In the genomic region with DNA sequence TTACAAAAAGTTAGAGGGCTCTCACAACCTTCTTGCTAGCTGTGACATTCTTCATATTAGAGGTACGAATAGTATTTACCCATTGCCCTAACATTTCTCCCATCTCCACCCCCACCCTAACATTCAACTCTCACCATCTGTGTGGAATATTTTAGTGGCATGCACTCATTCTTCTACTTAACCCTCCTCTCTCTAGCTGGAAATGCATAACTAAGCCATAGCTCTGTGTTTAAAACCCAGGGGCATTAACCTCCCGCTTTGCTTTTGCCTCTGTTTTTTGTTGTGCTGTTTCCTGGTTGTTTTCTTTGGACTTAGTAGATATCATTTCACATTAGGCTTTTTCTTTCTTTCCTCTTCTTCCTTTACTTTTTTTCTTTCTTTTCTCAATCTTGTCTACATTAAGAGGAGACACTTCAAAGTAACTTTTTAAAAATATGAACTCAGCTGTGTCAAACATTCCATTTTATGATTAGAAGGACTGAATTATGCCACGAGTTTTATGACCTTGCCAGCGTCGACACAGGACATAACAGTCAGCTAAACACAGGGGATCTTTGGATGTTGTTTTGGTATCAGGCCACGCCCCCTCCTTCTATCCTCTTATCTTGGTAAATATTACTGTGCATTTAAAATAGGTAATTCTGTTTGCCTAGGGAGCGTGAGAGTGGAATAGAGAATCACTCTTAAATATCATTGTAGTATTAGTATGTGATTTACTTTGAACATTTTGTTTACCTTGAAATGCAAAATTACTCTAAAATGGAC, we compare ENCODE assay signal across 10 cellular contexts.
DNase-seq lines count a peak whose midpoint lies in the region; ATAC-seq and TF ChIP-seq lines count a peak whose summit lies in the region.
"Had no signal": no experiment of that assay in that cellular context is flagged by ENCODE, and none has a peak within 500 bp of the region (broad histone marks: within the 10 kb centered on the region; RNA-seq: fewer than 3 reads in every experiment).

No MANE protein-coding gene starts in this region.

- DNase-seq in NCI-H146 (lab: John Stamatoyannopoulos, UW) (peak; percentile 61), chondrocyte (ENCODE audit: low spot score) (no peak), SJCRH30 (no peak)
- DNase-seq in effector CD4-positive, alpha-beta T cell: no peak
- DNase-seq: activated CD8-positive, alpha-beta memory T cell treated with anti-CD3 and anti-CD28 coated beads, Interleukin-2, amount 10 ng/mL, durations not matched to agents 7 days and 5 days; C1 segment of cervical spinal cord had no signal

- H2AFZ ChIP-seq in ACC112 (ENCODE audit: low read length, unreplicated experiment): peak overlapping the region; percentile 71

- H3K4me1 ChIP-seq in ACC112 (ENCODE audit: control insufficient read depth, insufficient read depth, low read length, unreplicated experiment) (peaks cover 29% of the 10 kb centered on the region), mucosa of stomach (ENCODE audit: control insufficient read depth, insufficient read depth, low read length) (peaks cover 14% of the 10 kb centered on the region), SJCRH30 (peaks cover 3% of the 10 kb centered on the region; the same call in 1 of the 2 replicates)

- H3K27ac Mint-ChIP-seq in chondrocyte (ENCODE audit: unreplicated experiment): peak overlapping the region; percentile 87
- H3K27ac Mint-ChIP-seq: activated CD8-positive, alpha-beta memory T cell treated with anti-CD3 and anti-CD28 coated beads, Interleukin-2, amount 10 ng/mL, durations not matched to agents 7 days and 5 days had no signal

- no peaks in the 10 kb centered on the region for H3K9me3 ChIP-seq in mucosa of stomach (ENCODE audit: control insufficient read depth, low read length)
- no peaks in the 10 kb centered on the region for H3K9me3 ChIP-seq in SJCRH30 (replicated peaks)

- TF ChIP-seq CTCF in chondrocyte (IDR thresholded peaks at IDR 0.05): no peak

- H3K4me3 Mint-ChIP-seq in chondrocyte (ENCODE audit: unreplicated experiment): peak overlapping the region; percentile 38
- H3K4me3 Mint-ChIP-seq: activated CD8-positive, alpha-beta memory T cell treated with anti-CD3 and anti-CD28 coated beads, Interleukin-2, amount 10 ng/mL, durations not matched to agents 7 days and 5 days had no signal

- H3K9ac ChIP-seq in mucosa of stomach (ENCODE audit: low read length): peak overlapping the region; percentile 12

- H3K4me3 ChIP-seq in ACC112 (ENCODE audit: low read depth, low read length) (peak overlapping the region; percentile 71), mucosa of stomach (ENCODE audit: low read length) (no peak overlapping the region), SJCRH30 (no peak overlapping the region)

- no peaks in the 10 kb centered on the region for H3K36me3 Mint-ChIP-seq in chondrocyte (ENCODE audit: low read depth)
- H3K36me3 Mint-ChIP-seq: activated CD8-positive, alpha-beta memory T cell treated with anti-CD3 and anti-CD28 coated beads, Interleukin-2, amount 10 ng/mL, durations not matched to agents 7 days and 5 days had no signal

- H3K36me3 ChIP-seq in ACC112 (ENCODE audit: insufficient read depth, low read length) (no peaks in the 10 kb centered on the region), mucosa of stomach (ENCODE audit: control insufficient read depth, insufficient read depth, low read length) (no peaks in the 10 kb centered on the region), SJCRH30 (no peaks in the 10 kb centered on the region)

- H3K4me1 Mint-ChIP-seq in chondrocyte (ENCODE audit: low read depth): peaks cover 36% of the 10 kb centered on the region
- H3K4me1 Mint-ChIP-seq: activated CD8-positive, alpha-beta memory T cell treated with anti-CD3 and anti-CD28 coated beads, Interleukin-2, amount 10 ng/mL, durations not matched to agents 7 days and 5 days had no signal

- no peaks in the 10 kb centered on the region for H3K27me3 Mint-ChIP-seq in chondrocyte (ENCODE audit: low read depth)

- ATAC-seq in HG02970 (IDR thresholded peaks at IDR 0.05; ENCODE audit: low FRiP score, unreplicated experiment) (no peak), HG02763 (IDR thresholded peaks at IDR 0.05; ENCODE audit: unreplicated experiment) (no peak)
- ATAC-seq: activated CD8-positive, alpha-beta memory T cell treated with anti-CD3 and anti-CD28 coated beads, Interleukin-2, amount 10 ng/mL, durations not matched to agents 7 days and 5 days had no signal

- H3K79me2 ChIP-seq in ACC112 (ENCODE audit: control insufficient read depth, insufficient read depth, low read length, unreplicated experiment): no peaks in the 10 kb centered on the region

- H3K27me3 ChIP-seq in ACC112 (ENCODE audit: insufficient read depth, low read length): no peaks in the 10 kb centered on the region
- no peaks in the 10 kb centered on the region for H3K27me3 ChIP-seq in mucosa of stomach (ENCODE audit: control insufficient read depth, insufficient read depth, low read length)
- H3K27me3 ChIP-seq in SJCRH30: no peaks in the 10 kb centered on the region

- no peaks in the 10 kb centered on the region for H3K9me3 Mint-ChIP-seq in chondrocyte (ENCODE audit: low read depth)

- H3K27ac ChIP-seq in ACC112 (ENCODE audit: low read depth, low read length) (peak overlapping the region; percentile 70), SJCRH30 (no peak overlapping the region)
